In genomic region chr11:18669211-18669593, GRCh38 we compare ENCODE assay signal across 1 cellular context.
TF ChIP-seq lines count a peak whose summit lies in the region.

No MANE protein-coding gene starts in this region.

TF ChIP-seq in GM23338, 12 proteins besides CTCF, POLR2A, EP300 and RAD21 (continued from another document):
- TF ChIP-seq ZNF462 (CRISPR knock-in tag; IDR thresholded peaks at IDR 0.05) = no peak
